Comparison of ENCODE assay signal across 22 cellular contexts in genomic region chr1:108955881-108956280, GRCh38. TPM values are rescaled to one million over a fixed set of nuclear protein-coding genes. Genes with fewer than 3 reads are reported as not detected.
DNase-seq lines count a peak whose midpoint lies in the region; ATAC-seq and TF ChIP-seq lines count a peak whose summit lies in the region.
"Had no signal": no experiment of that assay in that cellular context is flagged by ENCODE, and none has a peak within 500 bp of the region (broad histone marks: within the 10 kb centered on the region; RNA-seq: fewer than 3 reads in every experiment).

No MANE protein-coding gene starts in this region.

- peaks cover 3% of the 10 kb centered on the region for H3K9me3 Mint-ChIP-seq in activated CD8-positive, alpha-beta memory T cell treated with anti-CD3 and anti-CD28 coated beads, Interleukin-2, amount 10 ng/mL, durations not matched to agents 7 days and 5 days (ENCODE audit: low read depth)
- H3K9me3 Mint-ChIP-seq in activated T-helper 2 cell treated with anti-CD3 and anti-CD28 coated beads, Interferon-gamma antibody, Interleukin-2, Interleukin-4, amounts not matched to agents 10 μg/mL and 5 μg/mL and 100 μg/mL, durations not matched to agents 14 hours and 24 hours and 36 hours: peaks cover 6% of the 10 kb centered on the region
- peaks cover 0 to 7% (median 0%) of the 10 kb centered on the region in 9 donors for H3K9me3 Mint-ChIP-seq in naive thymus-derived CD8-positive, alpha-beta T cell
- no peaks in the 10 kb centered on the region for H3K9me3 Mint-ChIP-seq in stimulated activated memory B cell treated with anti-CD40 and anti-IgM and Interleukin-4, amounts not matched to agents 10 μg/mL and 1 μg/mL and 100 μg/mL, for 72 hours

- peaks cover 48% of the 10 kb centered on the region for H3K36me3 Mint-ChIP-seq in activated CD8-positive, alpha-beta memory T cell treated with anti-CD3 and anti-CD28 coated beads, Interleukin-2, amount 10 ng/mL, durations not matched to agents 7 days and 5 days
- peaks cover 69% of the 10 kb centered on the region for H3K36me3 Mint-ChIP-seq in activated T-helper 2 cell treated with anti-CD3 and anti-CD28 coated beads, Interferon-gamma antibody, Interleukin-2, Interleukin-4, amounts not matched to agents 10 μg/mL and 5 μg/mL and 100 μg/mL, durations not matched to agents 14 hours and 24 hours and 36 hours (ENCODE audit: low read depth)
- H3K36me3 Mint-ChIP-seq in naive thymus-derived CD8-positive, alpha-beta T cell: peaks cover 0 to 57% (median 38%) of the 10 kb centered on the region in 3 donors
- peaks cover 61% of the 10 kb centered on the region for H3K36me3 Mint-ChIP-seq in stimulated activated memory B cell treated with anti-CD40 and anti-IgM and Interleukin-4, amounts not matched to agents 10 μg/mL and 1 μg/mL and 100 μg/mL, for 72 hours

- H3K36me3 ChIP-seq in gastroesophageal sphincter: peaks cover 0 to 49% of the 10 kb centered on the region in 2 donors
- H3K36me3 ChIP-seq: uterus had no signal

- H3K4me1 ChIP-seq in gastroesophageal sphincter: peaks cover 0 to 38% (median 0%) of the 10 kb centered on the region in 3 donors
- H3K4me1 ChIP-seq: HAP-1, suprapubic skin, uterus had no signal

- TF ChIP-seq EP300 in gastroesophageal sphincter (IDR thresholded peaks at IDR 0.05): no peak

- no peak overlapping the region for H3K27ac ChIP-seq in gastroesophageal sphincter
- H3K27ac ChIP-seq: BLaER1 treated with 17β-estradiol and CSF1 and Interleukin-3, amounts not matched to agents 10 nM and 100 nM; dorsolateral prefrontal cortex; epithelial cell of prostate; sigmoid colon; suprapubic skin; uterus had no signal

- no peaks in the 10 kb centered on the region for H3K27me3 ChIP-seq in gastroesophageal sphincter
- H3K27me3 ChIP-seq: dorsolateral prefrontal cortex, sigmoid colon, suprapubic skin, uterus had no signal

- no peak for TF ChIP-seq CTCF in gastroesophageal sphincter (IDR thresholded peaks at IDR 0.05)

- no peak for ATAC-seq in activated CD8-positive, alpha-beta memory T cell treated with anti-CD3 and anti-CD28 coated beads, Interleukin-2, amount 10 ng/mL, durations not matched to agents 7 days and 5 days
- no peak for ATAC-seq in naive thymus-derived CD8-positive, alpha-beta T cell
- no peak for ATAC-seq in stimulated activated memory B cell treated with anti-CD40 and anti-IgM and Interleukin-4, amounts not matched to agents 10 μg/mL and 1 μg/mL and 100 μg/mL, for 72 hours
- ATAC-seq in gastroesophageal sphincter: no peak
- no peak for ATAC-seq in GM19463 (IDR thresholded peaks at IDR 0.05; ENCODE audit: unreplicated experiment)
- ATAC-seq: left ventricle myocardium superior had no signal

- H3K4me3 Mint-ChIP-seq in activated CD8-positive, alpha-beta memory T cell treated with anti-CD3 and anti-CD28 coated beads, Interleukin-2, amount 10 ng/mL, durations not matched to agents 7 days and 5 days: no peak overlapping the region
- no peak overlapping the region for H3K4me3 Mint-ChIP-seq in activated T-helper 2 cell treated with anti-CD3 and anti-CD28 coated beads, Interferon-gamma antibody, Interleukin-2, Interleukin-4, amounts not matched to agents 10 μg/mL and 5 μg/mL and 100 μg/mL, durations not matched to agents 14 hours and 24 hours and 36 hours (ENCODE audit: low read depth)
- peak overlapping the region in 6 of 10 donors; percentile 6 to 50 (median 30) for H3K4me3 Mint-ChIP-seq in naive thymus-derived CD8-positive, alpha-beta T cell
- no peak overlapping the region for H3K4me3 Mint-ChIP-seq in stimulated activated memory B cell treated with anti-CD40 and anti-IgM and Interleukin-4, amounts not matched to agents 10 μg/mL and 1 μg/mL and 100 μg/mL, for 72 hours

- no peak overlapping the region for H3K4me3 ChIP-seq in gastroesophageal sphincter
- H3K4me3 ChIP-seq: BLaER1 treated with 17β-estradiol and CSF1 and Interleukin-3, amounts not matched to agents 10 nM and 100 nM; dorsolateral prefrontal cortex; HAP-1; sigmoid colon; suprapubic skin; uterus had no signal

- TF ChIP-seq POLR2A in gastroesophageal sphincter (IDR thresholded peaks at IDR 0.05): no peak

- CTCF ChIA-PET in activated CD8-positive, alpha-beta memory T cell treated with anti-CD3 and anti-CD28 coated beads, Interleukin-2, amount 10 ng/mL, durations not matched to agents 7 days and 5 days (lab: Charles Lee): interaction anchor here (0.9 to 1.0 kb wide), 3 partner anchors 11 to 73 kb away, joined by 3 read pairs; no protein-coding TSS in a partner anchor

- intact Hi-C loops in activated T-helper 2 cell treated with anti-CD3 and anti-CD28 coated beads, Interferon-gamma antibody, Interleukin-2, Interleukin-4, amounts not matched to agents 10 μg/mL and 5 μg/mL and 100 μg/mL, durations not matched to agents 14 hours and 24 hours and 36 hours (cut with micrococcal nuclease): loop anchor here (2.0 to 5.0 kb wide), 2 partner anchors 85 to 206 kb away; no protein-coding TSS in a partner anchor

- POLR2A ChIA-PET in naive thymus-derived CD8-positive, alpha-beta T cell (lab: Charles Lee): interaction anchor here (1.1 to 1.4 kb wide), 2 partner anchors 8 to 359 kb away, joined by 3 read pairs; no protein-coding TSS in a partner anchor

- no peaks in the 10 kb centered on the region for H3K9me3 ChIP-seq in gastroesophageal sphincter
- H3K9me3 ChIP-seq: HAP-1, sigmoid colon, suprapubic skin, uterus had no signal

- H3K4me1 Mint-ChIP-seq in activated CD8-positive, alpha-beta memory T cell treated with anti-CD3 and anti-CD28 coated beads, Interleukin-2, amount 10 ng/mL, durations not matched to agents 7 days and 5 days: peaks cover 37% of the 10 kb centered on the region
- H3K4me1 Mint-ChIP-seq in activated T-helper 2 cell treated with anti-CD3 and anti-CD28 coated beads, Interferon-gamma antibody, Interleukin-2, Interleukin-4, amounts not matched to agents 10 μg/mL and 5 μg/mL and 100 μg/mL, durations not matched to agents 14 hours and 24 hours and 36 hours (ENCODE audit: low read depth): peaks cover 41% of the 10 kb centered on the region
- H3K4me1 Mint-ChIP-seq in naive thymus-derived CD8-positive, alpha-beta T cell: peaks cover 26 to 59% (median 43%) of the 10 kb centered on the region in 4 donors
- peaks cover 43% of the 10 kb centered on the region for H3K4me1 Mint-ChIP-seq in stimulated activated memory B cell treated with anti-CD40 and anti-IgM and Interleukin-4, amounts not matched to agents 10 μg/mL and 1 μg/mL and 100 μg/mL, for 72 hours

- DNase-seq in activated CD8-positive, alpha-beta memory T cell treated with anti-CD3 and anti-CD28 coated beads, Interleukin-2, amount 10 ng/mL, durations not matched to agents 7 days and 5 days: no peak
- no peak for DNase-seq in activated CD8-positive, alpha-beta memory T cell treated with anti-CD3 and anti-CD28 coated beads for 24 hours
- DNase-seq in DMS 273 treated with DMSO at 0.1 percent for 48 hours (lab: John Stamatoyannopoulos, UW): peak; percentile 54
- DNase-seq in activated T-helper 2 cell treated with anti-CD3 and anti-CD28 coated beads, Interferon-gamma antibody, Interleukin-2, Interleukin-4, amounts not matched to agents 10 μg/mL and 5 μg/mL and 100 μg/mL, durations not matched to agents 14 hours and 24 hours and 36 hours (ENCODE audit: low spot score): no peak
- no peak for DNase-seq in naive thymus-derived CD8-positive, alpha-beta T cell
- DNase-seq: aorta, dorsolateral prefrontal cortex, foreskin melanocyte, GF-D8, hypothalamus, left ventricle myocardium superior, NCI-H2081, sigmoid colon, uterus had no signal

- peaks cover 6% of the 10 kb centered on the region for H3K27me3 Mint-ChIP-seq in activated CD8-positive, alpha-beta memory T cell treated with anti-CD3 and anti-CD28 coated beads, Interleukin-2, amount 10 ng/mL, durations not matched to agents 7 days and 5 days
- H3K27me3 Mint-ChIP-seq in activated T-helper 2 cell treated with anti-CD3 and anti-CD28 coated beads, Interferon-gamma antibody, Interleukin-2, Interleukin-4, amounts not matched to agents 10 μg/mL and 5 μg/mL and 100 μg/mL, durations not matched to agents 14 hours and 24 hours and 36 hours (ENCODE audit: low read depth): peaks cover 3% of the 10 kb centered on the region
- H3K27me3 Mint-ChIP-seq in naive thymus-derived CD8-positive, alpha-beta T cell: peaks cover 0 to 13% (median 2%) of the 10 kb centered on the region in 5 donors
- H3K27me3 Mint-ChIP-seq in stimulated activated memory B cell treated with anti-CD40 and anti-IgM and Interleukin-4, amounts not matched to agents 10 μg/mL and 1 μg/mL and 100 μg/mL, for 72 hours: no peaks in the 10 kb centered on the region
- H3K27me3 Mint-ChIP-seq: progenitor cell of endocrine pancreas had no signal

- H3K27ac Mint-ChIP-seq in activated CD8-positive, alpha-beta memory T cell treated with anti-CD3 and anti-CD28 coated beads, Interleukin-2, amount 10 ng/mL, durations not matched to agents 7 days and 5 days: peak overlapping the region; percentile 54
- H3K27ac Mint-ChIP-seq in activated T-helper 2 cell treated with anti-CD3 and anti-CD28 coated beads, Interferon-gamma antibody, Interleukin-2, Interleukin-4, amounts not matched to agents 10 μg/mL and 5 μg/mL and 100 μg/mL, durations not matched to agents 14 hours and 24 hours and 36 hours: peak overlapping the region; percentile 87
- peak overlapping the region in 8 of 10 donors; percentile 83 to 97 (median 93) for H3K27ac Mint-ChIP-seq in naive thymus-derived CD8-positive, alpha-beta T cell
- no peak overlapping the region for H3K27ac Mint-ChIP-seq in stimulated activated memory B cell treated with anti-CD40 and anti-IgM and Interleukin-4, amounts not matched to agents 10 μg/mL and 1 μg/mL and 100 μg/mL, for 72 hours
- H3K27ac Mint-ChIP-seq: progenitor cell of endocrine pancreas had no signal

- WGBS in gastroesophageal sphincter (ENCODE audit: low coverage in 1 of 2), 2 donors: 80 to 100% methylated on average over 1 of the region's 3 CpGs

RNA-seq across cellular contexts. Expression of gene CLCC1, which starts 7.4 kb away (rescaled TPM):
- total RNA-seq in activated CD8-positive, alpha-beta memory T cell treated with anti-CD3 and anti-CD28 coated beads, Interleukin-2, amount 10 ng/mL, durations not matched to agents 7 days and 5 days: 10 to 100 TPM; 14.0 to 16.6 TPM
- 21.8 and 26.7 TPM in 2 replicates for total RNA-seq in activated T-helper 2 cell treated with anti-CD3 and anti-CD28 coated beads, Interferon-gamma antibody, Interleukin-2, Interleukin-4, amounts not matched to agents 10 μg/mL and 5 μg/mL and 100 μg/mL, durations not matched to agents 14 hours and 24 hours and 36 hours
- 10 to 100 TPM; 25.0 to 25.4 TPM for total RNA-seq in naive thymus-derived CD8-positive, alpha-beta T cell
- polyA plus RNA-seq in naive thymus-derived CD8-positive, alpha-beta T cell: 10 to 100 TPM; 10.6 to 12.7 (median 10.8) TPM
- 10 to 100 TPM; 27.4 to 41.2 (median 29.9) TPM for total RNA-seq in gastroesophageal sphincter

Comparison
In these comparisons a context has a peak if more than half of its experiments do, and no peak if none do; other contexts are left out.
1. H3K4me3 Mint-ChIP-seq: peak in naive thymus-derived CD8-positive, alpha-beta T cell (6 of 10); none in activated CD8-positive, alpha-beta memory T cell treated with anti-CD3 and anti-CD28 coated beads, Interleukin-2, amount 10 ng/mL, durations not matched to agents 7 days and 5 days (single experiment), activated T-helper 2 cell treated with anti-CD3 and anti-CD28 coated beads, Interferon-gamma antibody, Interleukin-2, Interleukin-4, amounts not matched to agents 10 μg/mL and 5 μg/mL and 100 μg/mL, durations not matched to agents 14 hours and 24 hours and 36 hours (single experiment) and stimulated activated memory B cell treated with anti-CD40 and anti-IgM and Interleukin-4, amounts not matched to agents 10 μg/mL and 1 μg/mL and 100 μg/mL, for 72 hours (single experiment).